In the genomic region with DNA sequence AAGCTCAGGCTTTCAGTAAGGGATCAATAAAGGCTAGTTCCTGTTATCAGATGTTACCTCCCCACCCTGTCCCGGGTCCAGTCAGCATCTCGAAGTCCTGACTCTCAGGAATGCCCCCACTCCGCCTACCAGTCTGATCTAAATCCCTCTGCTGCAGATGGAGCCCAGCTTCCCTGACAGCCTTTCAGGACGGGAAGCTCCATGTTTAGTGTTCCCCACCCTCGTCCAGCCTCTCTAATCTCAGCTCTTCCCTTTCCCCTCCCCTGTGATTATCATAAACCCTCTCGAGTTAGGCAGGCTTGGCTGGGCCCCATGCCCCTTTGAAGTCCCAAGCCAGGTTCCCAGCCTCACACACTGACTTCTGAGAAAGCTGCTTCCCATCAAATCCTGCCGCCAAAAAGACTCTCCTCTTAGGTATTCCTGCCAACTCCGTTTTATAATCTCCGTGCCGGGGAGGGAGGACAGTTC, we compare ENCODE assay signal across 2 cellular contexts.
TF ChIP-seq lines count a peak whose summit lies in the region.

No MANE protein-coding gene starts in this region.

TF ChIP-seq in GM23338, 12 proteins besides CTCF, POLR2A, EP300 and RAD21 (continues in another document):
- TF ChIP-seq, protein P1, sequence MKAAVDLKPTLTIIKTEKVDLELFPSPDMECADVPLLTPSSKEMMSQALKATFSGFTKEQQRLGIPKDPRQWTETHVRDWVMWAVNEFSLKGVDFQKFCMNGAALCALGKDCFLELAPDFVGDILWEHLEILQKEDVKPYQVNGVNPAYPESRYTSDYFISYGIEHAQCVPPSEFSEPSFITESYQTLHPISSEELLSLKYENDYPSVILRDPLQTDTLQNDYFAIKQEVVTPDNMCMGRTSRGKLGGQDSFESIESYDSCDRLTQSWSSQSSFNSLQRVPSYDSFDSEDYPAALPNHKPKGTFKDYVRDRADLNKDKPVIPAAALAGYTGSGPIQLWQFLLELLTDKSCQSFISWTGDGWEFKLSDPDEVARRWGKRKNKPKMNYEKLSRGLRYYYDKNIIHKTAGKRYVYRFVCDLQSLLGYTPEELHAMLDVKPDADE (IDR thresholded peaks at IDR 0.05), result no peak
- TF ChIP-seq JUNB (IDR thresholded peaks at IDR 0.05; ENCODE audit: unreplicated experiment) (no peak), POLR2AphosphoS5 (IDR thresholded peaks at IDR 0.05; ENCODE audit: low read depth) (no peak), ZNF331 (CRISPR knock-in tag; IDR thresholded peaks at IDR 0.05; ENCODE audit: low read depth) (no peak), EZH2phosphoT487 (IDR thresholded peaks at IDR 0.05; ENCODE audit: unreplicated experiment) (no peak), EZH2 (IDR thresholded peaks at IDR 0.05; ENCODE audit: low read depth, unreplicated experiment) (no peak), STAT1 (IDR thresholded peaks at IDR 0.05; ENCODE audit: unreplicated experiment) (no peak), ZNF114 (CRISPR knock-in tag; IDR thresholded peaks at IDR 0.05) (no peak), NANOG (IDR thresholded peaks at IDR 0.05; ENCODE audit: borderline replicate concordance) (no peak), CREB1 (CRISPR knock-in tag; IDR thresholded peaks at IDR 0.05; ENCODE audit: low read depth) (no peak)
- TF ChIP-seq, protein P2, sequence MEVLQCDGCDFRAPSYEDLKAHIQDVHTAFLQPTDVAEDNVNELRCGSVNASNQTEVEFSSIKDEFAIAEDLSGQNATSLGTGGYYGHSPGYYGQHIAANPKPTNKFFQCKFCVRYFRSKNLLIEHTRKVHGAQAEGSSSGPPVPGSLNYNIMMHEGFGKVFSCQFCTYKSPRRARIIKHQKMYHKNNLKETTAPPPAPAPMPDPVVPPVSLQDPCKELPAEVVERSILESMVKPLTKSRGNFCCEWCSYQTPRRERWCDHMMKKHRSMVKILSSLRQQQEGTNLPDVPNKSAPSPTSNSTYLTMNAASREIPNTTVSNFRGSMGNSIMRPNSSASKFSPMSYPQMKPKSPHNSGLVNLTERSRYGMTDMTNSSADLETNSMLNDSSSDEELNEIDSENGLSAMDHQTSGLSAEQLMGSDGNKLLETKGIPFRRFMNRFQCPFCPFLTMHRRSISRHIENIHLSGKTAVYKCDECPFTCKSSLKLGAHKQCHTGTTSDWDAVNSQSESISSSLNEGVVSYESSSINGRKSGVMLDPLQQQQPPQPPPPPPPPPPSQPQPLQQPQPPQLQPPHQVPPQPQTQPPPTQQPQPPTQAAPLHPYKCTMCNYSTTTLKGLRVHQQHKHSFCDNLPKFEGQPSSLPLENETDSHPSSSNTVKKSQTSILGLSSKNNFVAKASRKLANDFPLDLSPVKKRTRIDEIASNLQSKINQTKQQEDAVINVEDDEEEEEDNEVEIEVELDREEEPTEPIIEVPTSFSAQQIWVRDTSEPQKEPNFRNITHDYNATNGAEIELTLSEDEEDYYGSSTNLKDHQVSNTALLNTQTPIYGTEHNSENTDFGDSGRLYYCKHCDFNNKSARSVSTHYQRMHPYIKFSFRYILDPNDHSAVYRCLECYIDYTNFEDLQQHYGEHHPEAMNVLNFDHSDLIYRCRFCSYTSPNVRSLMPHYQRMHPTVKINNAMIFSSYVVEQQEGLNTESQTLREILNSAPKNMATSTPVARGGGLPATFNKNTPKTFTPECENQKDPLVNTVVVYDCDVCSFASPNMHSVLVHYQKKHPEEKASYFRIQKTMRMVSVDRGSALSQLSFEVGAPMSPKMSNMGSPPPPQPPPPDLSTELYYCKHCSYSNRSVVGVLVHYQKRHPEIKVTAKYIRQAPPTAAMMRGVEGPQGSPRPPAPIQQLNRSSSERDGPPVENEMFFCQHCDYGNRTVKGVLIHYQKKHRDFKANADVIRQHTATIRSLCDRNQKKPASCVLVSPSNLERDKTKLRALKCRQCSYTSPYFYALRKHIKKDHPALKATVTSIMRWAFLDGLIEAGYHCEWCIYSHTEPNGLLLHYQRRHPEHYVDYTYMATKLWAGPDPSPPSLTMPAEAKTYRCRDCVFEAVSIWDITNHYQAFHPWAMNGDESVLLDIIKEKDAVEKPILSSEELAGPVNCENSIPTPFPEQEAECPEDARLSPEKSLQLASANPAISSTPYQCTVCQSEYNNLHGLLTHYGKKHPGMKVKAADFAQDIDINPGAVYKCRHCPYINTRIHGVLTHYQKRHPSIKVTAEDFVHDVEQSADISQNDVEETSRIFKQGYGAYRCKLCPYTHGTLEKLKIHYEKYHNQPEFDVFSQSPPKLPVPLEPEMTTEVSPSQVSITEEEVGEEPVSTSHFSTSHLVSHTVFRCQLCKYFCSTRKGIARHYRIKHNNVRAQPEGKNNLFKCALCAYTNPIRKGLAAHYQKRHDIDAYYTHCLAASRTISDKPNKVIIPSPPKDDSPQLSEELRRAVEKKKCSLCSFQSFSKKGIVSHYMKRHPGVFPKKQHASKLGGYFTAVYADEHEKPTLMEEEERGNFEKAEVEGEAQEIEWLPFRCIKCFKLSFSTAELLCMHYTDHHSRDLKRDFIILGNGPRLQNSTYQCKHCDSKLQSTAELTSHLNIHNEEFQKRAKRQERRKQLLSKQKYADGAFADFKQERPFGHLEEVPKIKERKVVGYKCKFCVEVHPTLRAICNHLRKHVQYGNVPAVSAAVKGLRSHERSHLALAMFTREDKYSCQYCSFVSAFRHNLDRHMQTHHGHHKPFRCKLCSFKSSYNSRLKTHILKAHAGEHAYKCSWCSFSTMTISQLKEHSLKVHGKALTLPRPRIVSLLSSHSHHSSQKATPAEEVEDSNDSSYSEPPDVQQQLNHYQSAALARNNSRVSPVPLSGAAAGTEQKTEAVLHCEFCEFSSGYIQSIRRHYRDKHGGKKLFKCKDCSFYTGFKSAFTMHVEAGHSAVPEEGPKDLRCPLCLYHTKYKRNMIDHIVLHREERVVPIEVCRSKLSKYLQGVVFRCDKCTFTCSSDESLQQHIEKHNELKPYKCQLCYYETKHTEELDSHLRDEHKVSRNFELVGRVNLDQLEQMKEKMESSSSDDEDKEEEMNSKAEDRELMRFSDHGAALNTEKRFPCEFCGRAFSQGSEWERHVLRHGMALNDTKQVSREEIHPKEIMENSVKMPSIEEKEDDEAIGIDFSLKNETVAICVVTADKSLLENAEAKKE (CRISPR knock-in tag; IDR thresholded peaks at IDR 0.05), result no peak

TF ChIP-seq in endothelial cell of umbilical vein, 7 proteins besides CTCF, POLR2A, EP300 and RAD21:
- TF ChIP-seq GATA2 (IDR thresholded peaks at IDR 0.05; ENCODE audit: insufficient read depth, insufficient read length, low read depth, low read length) (no peak), POLR2AphosphoS5 (IDR thresholded peaks at IDR 0.05; ENCODE audit: insufficient read depth, low read depth, low read length) (no peak), JUN (IDR thresholded peaks at IDR 0.05; ENCODE audit: borderline replicate concordance, insufficient read depth, insufficient read length, low read depth) (no peak), MYC (IDR thresholded peaks at IDR 0.05; ENCODE audit: low read depth, low read length) (no peak), FOS (IDR thresholded peaks at IDR 0.05; ENCODE audit: borderline replicate concordance, insufficient read depth, low read length) (no peak), EZH2 (IDR thresholded peaks at IDR 0.05; ENCODE audit: borderline replicate concordance, low read depth, low read length, severe bottlenecking) (no peak)
- TF ChIP-seq, protein P3, sequence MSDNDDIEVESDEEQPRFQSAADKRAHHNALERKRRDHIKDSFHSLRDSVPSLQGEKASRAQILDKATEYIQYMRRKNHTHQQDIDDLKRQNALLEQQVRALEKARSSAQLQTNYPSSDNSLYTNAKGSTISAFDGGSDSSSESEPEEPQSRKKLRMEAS (IDR thresholded peaks at IDR 0.05; ENCODE audit: insufficient read depth, insufficient read length), result no peak
TF ChIP-seq in endothelial cell of umbilical vein: peak in this region for 0.
